In the genomic region with DNA sequence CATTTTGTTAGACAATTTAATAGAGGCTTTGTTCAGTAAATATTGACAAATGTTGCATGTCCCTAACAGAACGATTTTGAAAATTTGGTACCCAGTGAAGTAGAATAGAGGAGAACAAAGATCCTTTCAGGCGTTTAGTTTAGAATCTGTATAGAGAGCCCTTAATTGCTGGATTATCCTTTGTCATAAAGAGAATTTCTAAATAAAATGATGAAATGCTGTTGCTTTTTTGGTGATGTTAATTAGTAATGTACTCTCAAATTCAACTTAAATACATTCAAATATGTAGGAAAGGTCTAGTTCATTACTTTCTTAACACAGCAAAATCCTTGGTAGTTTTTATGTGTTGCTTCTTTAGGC, we compare ENCODE assay signal across 7 cellular contexts. TPM values are rescaled to one million over a fixed set of nuclear protein-coding genes. Genes with fewer than 3 reads are reported as not detected.
DNase-seq lines count a peak whose midpoint lies in the region; ATAC-seq and TF ChIP-seq lines count a peak whose summit lies in the region.

No MANE protein-coding gene starts in this region.

- H2AFZ ChIP-seq in HCT116 (ENCODE audit: low read depth, low read length, poor library complexity, severe bottlenecking) (no peak overlapping the region), hepatocyte (peak overlapping the region; percentile 11), smooth muscle cell (ENCODE audit: low read depth) (peak overlapping the region; percentile 58)

- H3K4me2 ChIP-seq in HCT116 (ENCODE audit: low read length) = peak overlapping the region; percentile 76
- peak overlapping the region; percentile 79 for H3K4me2 ChIP-seq in hepatocyte
- H3K4me2 ChIP-seq in smooth muscle cell = peak overlapping the region; percentile 91

- no peak for TF ChIP-seq CTCF in HCT116 (IDR thresholded peaks at IDR 0.05 in 2 of 3, conservative IDR thresholded peaks at IDR 0.05 in 1 of 3; ENCODE audit: borderline replicate concordance in 1 of 3, insufficient read depth in 1 of 3, low read depth in 2 of 3, low read length in 2 of 3)
- no peak for TF ChIP-seq CTCF in WTC11 (IDR thresholded peaks at IDR 0.05)
- no peak for TF ChIP-seq CTCF in hepatocyte (IDR thresholded peaks at IDR 0.05; ENCODE audit: poor library complexity)
- no peak for TF ChIP-seq CTCF in smooth muscle cell (IDR thresholded peaks at IDR 0.05; ENCODE audit: borderline replicate concordance, insufficient read depth, poor library complexity, severe bottlenecking)

- RAD21 ChIA-PET in HCT116 (lab: Charles Lee; ENCODE audit: low non-redundant PET in 1 of 2, low total read pairs in 2 of 2, uncharacterized antibody in 2 of 2, unreplicated experiment in 2 of 2) = no interaction called here

- H3K9ac ChIP-seq in HCT116 (ENCODE audit: low read length) (peak overlapping the region; percentile 99), smooth muscle cell (ENCODE audit: low read depth) (peak overlapping the region; percentile 94)

- peak overlapping the region; percentile 98 for H3K27ac ChIP-seq in HCT116 (ENCODE audit: low read depth, low read length)
- peak overlapping the region; percentile 100 for H3K27ac ChIP-seq in hepatocyte
- peak overlapping the region; percentile 97 for H3K27ac ChIP-seq in smooth muscle cell (ENCODE audit: low read depth)

- peaks cover 11% of the 10 kb centered on the region for H3F3A ChIP-seq in smooth muscle cell (ENCODE audit: low read depth)

- H3K4me1 ChIP-seq in HCT116 (ENCODE audit: control insufficient read depth in 1 of 2, insufficient read depth in 2 of 2, low read length in 2 of 2) = peaks cover 16 to 22% of the 10 kb centered on the region in 2 experiments; a peak in 3 of 4 replicates
- peaks cover 11% of the 10 kb centered on the region for H3K4me1 ChIP-seq in hepatocyte (ENCODE audit: insufficient read depth)
- peaks cover 28% of the 10 kb centered on the region for H3K4me1 ChIP-seq in smooth muscle cell (ENCODE audit: low read depth)

- H3K4me3 Mint-ChIP-seq in WTC11 = peak overlapping the region; percentile 81

- H3K9me3 ChIP-seq in HCT116 (ENCODE audit: control insufficient read depth in 1 of 2, insufficient read depth in 1 of 2, low read depth in 1 of 2, low read length in 2 of 2) = no peaks in the 10 kb centered on the region
- no peaks in the 10 kb centered on the region for H3K9me3 ChIP-seq in hepatocyte (ENCODE audit: low read depth)
- no peaks in the 10 kb centered on the region for H3K9me3 ChIP-seq in smooth muscle cell (replicated peaks; ENCODE audit: low read depth)

- H4K20me1 ChIP-seq in HCT116 (ENCODE audit: insufficient read depth) (peaks cover 19% of the 10 kb centered on the region; the same call in 1 of the 2 replicates), hepatocyte (ENCODE audit: insufficient read depth, poor library complexity, severe bottlenecking) (peaks cover 51% of the 10 kb centered on the region), smooth muscle cell (ENCODE audit: low read depth) (peaks cover 55% of the 10 kb centered on the region)

- peak overlapping the region; percentile 95 for H3K27ac Mint-ChIP-seq in WTC11

- H3K9me2 ChIP-seq in HCT116 (ENCODE audit: insufficient read depth) (no peaks in the 10 kb centered on the region), hepatocyte (replicated peaks; ENCODE audit: insufficient read depth) (no peaks in the 10 kb centered on the region)

- no peaks in the 10 kb centered on the region for H3K9me3 Mint-ChIP-seq in WTC11

- BruUV-seq in HCT116 (replicated peaks; lab: Mats Ljungman, UMichigan) = no TSS peak

- H3K36me3 ChIP-seq in HCT116 (ENCODE audit: control insufficient read depth in 1 of 2, insufficient read depth in 2 of 2, low read length in 2 of 2) (peaks cover 8 to 11% of the 10 kb centered on the region in 2 experiments; a peak in 3 of 4 replicates), hepatocyte (replicated peaks; ENCODE audit: insufficient read depth, low read depth) (no peaks in the 10 kb centered on the region), smooth muscle cell (ENCODE audit: low read depth) (peaks cover 2% of the 10 kb centered on the region)

- CTCF ChIA-PET in HCT116 (lab: Charles Lee) (interaction anchor here (1.9 kb wide), 1 partner anchor 21 kb away, joined by 5 read pairs; no protein-coding TSS in a partner anchor), WTC11 (lab: Charles Lee) (no interaction called here)

- H3K79me2 ChIP-seq in HCT116 (ENCODE audit: insufficient read depth, low read length) (peaks cover 75% of the 10 kb centered on the region), hepatocyte (peaks cover 75% of the 10 kb centered on the region), smooth muscle cell (ENCODE audit: low read depth) (peaks cover 66% of the 10 kb centered on the region)

- 1% methylated on average over 2 of the region's 2 CpGs for WGBS in hepatocyte (ENCODE audit: low lambda C conversion rate, missing lambda C conversion rate)
- 0% methylated on average over 2 of the region's 2 CpGs for WGBS in smooth muscle cell (ENCODE audit: low lambda C conversion rate)

- H3K27me3 ChIP-seq in HCT116 (ENCODE audit: insufficient read depth, low read length) (no peaks in the 10 kb centered on the region), hepatocyte (no peaks in the 10 kb centered on the region), smooth muscle cell (ENCODE audit: low read depth) (no peaks in the 10 kb centered on the region)

- TF ChIP-seq RAD21 in HCT116 (IDR thresholded peaks at IDR 0.05; ENCODE audit: low read depth) = no peak

- DNase-seq in HCT116 (ENCODE audit: low read depth, low spot score) = no peak
- DNase-seq in WTC11 (ENCODE audit: low spot score) = no peak
- no peak for DNase-seq in hepatocyte (ENCODE audit: low spot score)
- no peak for DNase-seq in smooth muscle cell (lab: John Stamatoyannopoulos, UW; ENCODE audit: unreplicated experiment)
- no peak for DNase-seq in NCI-H69 (lab: John Stamatoyannopoulos, UW)
- no peak for DNase-seq in NCI-H2107 (lab: John Stamatoyannopoulos, UW)
- no peak for DNase-seq in DMS53 (lab: John Stamatoyannopoulos, UW)

- H3K4me3 ChIP-seq in HCT116 (replicated peaks in 1 of 2; ENCODE audit: low read depth in 1 of 2, low read length in 2 of 2) = peak overlapping the region; percentile 67 to 91
- peak overlapping the region; percentile 37 for H3K4me3 ChIP-seq in hepatocyte
- peak overlapping the region; percentile 79 for H3K4me3 ChIP-seq in smooth muscle cell

- peaks cover 36% of the 10 kb centered on the region for H3K4me1 Mint-ChIP-seq in WTC11

- H3K27me3 Mint-ChIP-seq in WTC11 (ENCODE audit: low read depth) = no peaks in the 10 kb centered on the region

- no peak for TF ChIP-seq POLR2A in HCT116 (IDR thresholded peaks at IDR 0.05; ENCODE audit: borderline replicate concordance, extremely low read depth, insufficient read depth, insufficient read length)

- POLR2A ChIA-PET in HCT116 (lab: Charles Lee) = no interaction called here
- POLR2A ChIA-PET in WTC11 (lab: Charles Lee) = interaction anchor here (0.6 to 1.9 kb wide), 5 partner anchors 9 to 40 kb away, joined by 3 to 9 read pairs (median 4); no protein-coding TSS in a partner anchor

- peaks cover 7% of the 10 kb centered on the region for H3K36me3 Mint-ChIP-seq in WTC11

- ATAC-seq in HCT116 = no peak
- ATAC-seq in WTC11 = no peak

- intact Hi-C loops in HCT116 (cut with micrococcal nuclease) = no loop called here

TF ChIP-seq in HCT116, 20 proteins besides CTCF, POLR2A, EP300 and RAD21 (continues in another document):
- TF ChIP-seq EZH2phosphoT487 (IDR thresholded peaks at IDR 0.05; ENCODE audit: borderline replicate concordance) = no peak
- no peak for TF ChIP-seq ELF1 (IDR thresholded peaks at IDR 0.05; ENCODE audit: borderline replicate concordance, low read depth)
- TF ChIP-seq YY1 (IDR thresholded peaks at IDR 0.05; ENCODE audit: extremely low read depth, insufficient replicate concordance, low read depth, low read length) = no peak
- no peak for TF ChIP-seq CEBPB (IDR thresholded peaks at IDR 0.05; ENCODE audit: low read depth)
- TF ChIP-seq, protein P1, sequence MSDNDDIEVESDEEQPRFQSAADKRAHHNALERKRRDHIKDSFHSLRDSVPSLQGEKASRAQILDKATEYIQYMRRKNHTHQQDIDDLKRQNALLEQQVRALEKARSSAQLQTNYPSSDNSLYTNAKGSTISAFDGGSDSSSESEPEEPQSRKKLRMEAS (IDR thresholded peaks at IDR 0.05) = no peak
- no peak for TF ChIP-seq CBX3 (IDR thresholded peaks at IDR 0.05; ENCODE audit: low read depth)
- TF ChIP-seq EGR1 (IDR thresholded peaks at IDR 0.05; ENCODE audit: low read depth) = no peak
- TF ChIP-seq POLR2AphosphoS5 (IDR thresholded peaks at IDR 0.05; ENCODE audit: low read depth, low read length) = no peak
- TF ChIP-seq SIN3A (IDR thresholded peaks at IDR 0.05; ENCODE audit: low read depth) = no peak
- no peak for TF ChIP-seq SP1 (IDR thresholded peaks at IDR 0.05; ENCODE audit: low read depth)

TF ChIP-seq in WTC11, 78 proteins besides CTCF, POLR2A, EP300 and RAD21 (continues in another document):
- TF ChIP-seq IRF2 (CRISPR knock-in tag; IDR thresholded peaks at IDR 0.05; ENCODE audit: borderline replicate concordance, low read depth) (no peak), MXD4 (CRISPR knock-in tag; IDR thresholded peaks at IDR 0.05; ENCODE audit: borderline replicate concordance) (no peak), ELF4 (CRISPR knock-in tag; IDR thresholded peaks at IDR 0.05; ENCODE audit: low read depth) (no peak), JAZF1 (CRISPR knock-in tag; IDR thresholded peaks at IDR 0.05) (no peak), CBFB (CRISPR knock-in tag; IDR thresholded peaks at IDR 0.05; ENCODE audit: low read depth) (no peak)

RNA-seq across cellular contexts. Expression of a gene that starts 1.2 kb away (rescaled TPM):
- total RNA-seq in HCT116 (2021; ENCODE audit: unreplicated experiment) = 98.8 TPM
- 58.9 and 72.4 TPM in 2 replicates for polyA plus RNA-seq in HCT116 (2012)
- 91.0 to 94.4 TPM (median 92.4 TPM) in 3 replicates for total RNA-seq in WTC11 (2021)
- 75.1 and 76.4 TPM in 2 replicates for total RNA-seq in hepatocyte
- polyA plus RNA-seq in hepatocyte = 68.6 and 75.3 TPM in 2 replicates
- total RNA-seq in smooth muscle cell = 70.5 and 73.3 TPM in 2 replicates
- 60.0 and 75.6 TPM in 2 replicates for polyA plus RNA-seq in smooth muscle cell

RNA-seq across cellular contexts. Expression of a gene that starts 19.8 kb away (rescaled TPM):
- total RNA-seq in HCT116 (2021; ENCODE audit: unreplicated experiment) = 19.4 TPM
- 22.2 and 26.8 TPM in 2 replicates for polyA plus RNA-seq in HCT116 (2012)
- 14.3 to 16.7 TPM (median 16.3 TPM) in 3 replicates for total RNA-seq in WTC11 (2021)
- total RNA-seq in hepatocyte = 5.0 and 12.9 TPM in 2 replicates
- 43.4 and 46.7 TPM in 2 replicates for polyA plus RNA-seq in hepatocyte
- total RNA-seq in smooth muscle cell = 3.0 and 4.8 TPM in 2 replicates
- 12.4 and 16.1 TPM in 2 replicates for polyA plus RNA-seq in smooth muscle cell
